8 cellular contexts compared by ENCODE assay signal in the genomic region with DNA sequence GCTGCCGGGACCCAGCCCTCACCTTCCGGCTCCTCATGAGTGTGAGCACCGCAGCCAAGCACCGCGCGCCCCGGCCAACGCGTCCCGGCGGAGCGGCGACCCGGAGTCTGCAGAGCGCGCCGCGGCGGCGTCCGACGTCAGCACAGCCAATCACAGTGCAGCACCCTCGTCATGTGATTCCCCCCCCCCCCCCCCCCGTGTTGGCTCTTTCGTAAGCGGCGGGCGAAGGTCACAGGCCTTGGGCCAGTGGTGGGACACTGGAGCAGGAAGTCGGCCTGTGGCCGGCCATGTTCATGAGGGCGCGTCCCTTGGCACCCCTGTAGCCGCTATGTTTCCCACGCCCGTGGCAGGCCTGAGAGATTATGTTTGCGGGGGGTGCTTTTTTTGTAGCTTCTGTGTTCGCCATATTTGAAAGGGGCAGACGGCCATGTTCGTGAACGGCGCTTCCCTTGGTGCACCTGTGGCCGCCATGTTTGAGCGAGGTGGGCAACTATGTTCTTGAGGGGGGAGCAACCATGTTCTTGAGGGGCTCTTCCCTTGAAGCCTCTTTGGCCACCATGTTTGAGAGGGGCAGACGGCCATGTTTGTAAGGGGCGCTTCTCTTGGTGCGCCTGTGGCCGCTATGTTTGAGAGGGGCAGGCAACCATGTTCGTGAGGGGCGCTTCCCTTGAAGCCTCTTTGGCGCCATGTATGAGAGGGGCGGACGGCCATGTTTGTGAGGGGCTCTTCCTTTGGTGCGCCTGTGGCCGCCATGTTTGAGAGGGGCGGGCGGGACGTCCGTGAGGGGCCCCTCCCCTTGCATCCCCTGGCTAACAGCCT. TPM values are rescaled to one million over a fixed set of nuclear protein-coding genes. Genes with fewer than 3 reads are reported as not detected.
A peak's percentile ranks its signal among the peaks of the same experiment; 100 is the strongest.
DNase-seq lines count a peak whose midpoint lies in the region; ATAC-seq, FAIRE-seq and TF ChIP-seq lines count a peak whose summit lies in the region.

A gene (minus strand): TSS at position 123 of the 819 bp plus-strand sequence. CDS start 86 bp downstream, at position 37.

- WGBS in HepG2 (ENCODE audit: low lambda C conversion rate): 0% methylated on average over 6 of the region's 58 CpGs

- CTCF ChIA-PET in HepG2 (lab: Yijun Ruan, JAX; ENCODE audit: low intra/inter-chr PET ratio, low total read pairs): no interaction called here

- TF ChIP-seq CTCF in HepG2 (CRISPR knock-in tag; IDR thresholded peaks at IDR 0.05): 0 out of 2 replicates have a peak, but pooled peaks have one; percentile 12

- H3K27me3 ChIP-seq in BLaER1 (no peaks in the 10 kb centered on the region), HepG2 (ENCODE audit: control insufficient read depth in 1 of 2, insufficient read depth in 2 of 2, low read length in 2 of 2) (no peaks in the 10 kb centered on the region; a peak in 1 of 5 replicates)

- peak; percentile 100 for DNase-seq in NCI-H82 (lab: John Stamatoyannopoulos, UW)
- peak; percentile 89 for DNase-seq in activated CD4-positive, alpha-beta T cell treated with anti-CD3 and anti-CD28 coated beads, Interleukin-2, amount 50 U/mL, for 48 hours
- peak; percentile 95 to 98 for DNase-seq in dermis microvascular lymphatic vessel endothelial cell (ENCODE audit: low read depth in 2 of 2)
- peak; percentile 97 for DNase-seq in HepG2 (ENCODE audit: low spot score)
- DNase-seq in stimulated activated CD4-positive, alpha-beta T cell treated with anti-CD3 and anti-CD28 coated beads, Interleukin-4, amount 100 ng/mL, for 1 hour: peak; percentile 91

- H3K36me3 ChIP-seq in BLaER1 (peaks cover 22% of the 10 kb centered on the region), HepG2 (replicated peaks in 1 of 2; ENCODE audit: control insufficient read depth in 1 of 2, insufficient read depth in 2 of 2, low read length in 2 of 2) (peaks cover 0 to 10% of the 10 kb centered on the region in 2 experiments; a peak in 2 of 5 replicates)

- H3K4me2 ChIP-seq in BLaER1 (peak within 1 kb of the TSS; percentile 97), HepG2 (ENCODE audit: low read depth, low read length) (peak within 1 kb of the TSS; percentile 85)

- peaks cover 47% of the 10 kb centered on the region for H3K79me2 ChIP-seq in HepG2 (ENCODE audit: insufficient read depth, low read length)

- H3K27ac ChIP-seq in BLaER1 (peak within 1 kb of the TSS; percentile 95), HepG2 (ENCODE audit: extremely low read length, insufficient read depth, low read length) (peak within 1 kb of the TSS; percentile 99)

- in situ Hi-C loops in HepG2 (cut with HindIII; ENCODE audit: extremely low pct_ligation_motif_present, low pct_unique_long_range_greater_than_20kb): loop anchor here (25.0 kb wide), 1 partner anchor 162 kb away; no protein-coding TSS in a partner anchor

- H4K20me1 ChIP-seq in BLaER1 (peaks cover 35% of the 10 kb centered on the region), HepG2 (ENCODE audit: insufficient read depth, low read length) (no peaks in the 10 kb centered on the region)

- peak within 1 kb of the TSS; percentile 93 for H3K9ac ChIP-seq in BLaER1
- peak within 1 kb of the TSS; percentile 95 for H3K9ac ChIP-seq in HepG2 (ENCODE audit: insufficient read depth, low read depth, low read length)

- no peak for TF ChIP-seq RAD21 in HepG2 (CRISPR knock-in tag; IDR thresholded peaks at IDR 0.05)

- peaks cover 11% of the 10 kb centered on the region for H3K9me3 ChIP-seq in BLaER1
- H3K9me3 ChIP-seq in HepG2 (ENCODE audit: low read length): peaks cover 4% of the 10 kb centered on the region; the same call in 1 of the 2 replicates

- peak; percentile 87 for FAIRE-seq in HepG2 (lab: Jason Lieb, UNC)

- intact Hi-C loops in HepG2 (cut with micrococcal nuclease; ENCODE audit: unreplicated experiment): loop anchor here (1.0 to 10.0 kb wide), 2 partner anchors 43 to 126 kb away; a partner anchor contains a TSS

- H2AFZ ChIP-seq in HepG2 (ENCODE audit: low read length): no peak within 1 kb of the TSS

- POLR2A ChIA-PET in HepG2 (lab: Yijun Ruan, JAX): interaction anchor here (0.7 to 1.7 kb wide), 4 partner anchors 10 to 129 kb away, joined by 3 to 10 read pairs (median 4); a partner anchor contains a TSS

- peak in 1 of 2 experiments; percentile 85; a peak in 2 of 4 replicates for TF ChIP-seq POLR2A in HepG2 (IDR thresholded peaks at IDR 0.05; ENCODE audit: insufficient read depth in 1 of 2, low read depth in 2 of 2, low read length in 2 of 2)

- BruUV-seq in HepG2 (replicated peaks; lab: Mats Ljungman, UMichigan): TSS peak; percentile 76

- H3K4me1 ChIP-seq in BLaER1: peaks cover 48% of the 10 kb centered on the region
- peaks cover 59% of the 10 kb centered on the region for H3K4me1 ChIP-seq in HepG2 (ENCODE audit: insufficient read depth, low read length)

- ATAC-seq in GM19328 (IDR thresholded peaks at IDR 0.05; ENCODE audit: unreplicated experiment): peak; percentile 68
- peak; percentile 59 for ATAC-seq in HG03520 (IDR thresholded peaks at IDR 0.05; ENCODE audit: unreplicated experiment)
- ATAC-seq in HepG2: peak; percentile 78

- H3K4me3 ChIP-seq in BLaER1: peak within 1 kb of the TSS; percentile 96
- peak within 1 kb of the TSS; percentile 85 to 97 (median 88) for H3K4me3 ChIP-seq in HepG2 (replicated peaks in 1 of 3; ENCODE audit: insufficient read depth in 1 of 3, low read depth in 2 of 3, low read length in 3 of 3)

- peak; percentile 12 to 27; a peak in 1 of 4 replicates for TF ChIP-seq EP300 in HepG2 (IDR thresholded peaks at IDR 0.05; ENCODE audit: low read depth in 2 of 2, low read length in 2 of 2)
- no peak for TF ChIP-seq EP300 in HepG2 (CRISPR knock-in tag; IDR thresholded peaks at IDR 0.05; ENCODE audit: borderline replicate concordance)

TF ChIP-seq in HepG2, 621 proteins besides CTCF, POLR2A, EP300 and RAD21 (continues in another document):
- TF ChIP-seq ZNF383 (CRISPR knock-in tag; IDR thresholded peaks at IDR 0.05; ENCODE audit: borderline replicate concordance) (peak; percentile 20; the same call in 1 of the 2 replicates), ZNF737 (CRISPR knock-in tag; IDR thresholded peaks at IDR 0.05; ENCODE audit: borderline replicate concordance) (peak; percentile 59; the same call in 1 of the 2 replicates), WIZ (CRISPR knock-in tag; IDR thresholded peaks at IDR 0.05) (0 out of 2 replicates have a peak, but pooled peaks have one; percentile 31), ZSCAN29 (CRISPR knock-in tag; conservative IDR thresholded peaks at IDR 0.05) (0 out of 2 replicates have a peak, but pooled peaks have one; percentile 15), SAFB2 (CRISPR knock-in tag; IDR thresholded peaks at IDR 0.05; ENCODE audit: borderline replicate concordance, low read depth) (0 out of 2 replicates have a peak, but pooled peaks have one; percentile 15)
- TF ChIP-seq, protein P1, sequence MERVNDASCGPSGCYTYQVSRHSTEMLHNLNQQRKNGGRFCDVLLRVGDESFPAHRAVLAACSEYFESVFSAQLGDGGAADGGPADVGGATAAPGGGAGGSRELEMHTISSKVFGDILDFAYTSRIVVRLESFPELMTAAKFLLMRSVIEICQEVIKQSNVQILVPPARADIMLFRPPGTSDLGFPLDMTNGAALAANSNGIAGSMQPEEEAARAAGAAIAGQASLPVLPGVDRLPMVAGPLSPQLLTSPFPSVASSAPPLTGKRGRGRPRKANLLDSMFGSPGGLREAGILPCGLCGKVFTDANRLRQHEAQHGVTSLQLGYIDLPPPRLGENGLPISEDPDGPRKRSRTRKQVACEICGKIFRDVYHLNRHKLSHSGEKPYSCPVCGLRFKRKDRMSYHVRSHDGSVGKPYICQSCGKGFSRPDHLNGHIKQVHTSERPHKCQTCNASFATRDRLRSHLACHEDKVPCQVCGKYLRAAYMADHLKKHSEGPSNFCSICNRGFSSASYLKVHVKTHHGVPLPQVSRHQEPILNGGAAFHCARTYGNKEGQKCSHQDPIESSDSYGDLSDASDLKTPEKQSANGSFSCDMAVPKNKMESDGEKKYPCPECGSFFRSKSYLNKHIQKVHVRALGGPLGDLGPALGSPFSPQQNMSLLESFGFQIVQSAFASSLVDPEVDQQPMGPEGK (CRISPR knock-in tag; IDR thresholded peaks at IDR 0.05): peak; percentile 97
- TF ChIP-seq, protein P2, sequence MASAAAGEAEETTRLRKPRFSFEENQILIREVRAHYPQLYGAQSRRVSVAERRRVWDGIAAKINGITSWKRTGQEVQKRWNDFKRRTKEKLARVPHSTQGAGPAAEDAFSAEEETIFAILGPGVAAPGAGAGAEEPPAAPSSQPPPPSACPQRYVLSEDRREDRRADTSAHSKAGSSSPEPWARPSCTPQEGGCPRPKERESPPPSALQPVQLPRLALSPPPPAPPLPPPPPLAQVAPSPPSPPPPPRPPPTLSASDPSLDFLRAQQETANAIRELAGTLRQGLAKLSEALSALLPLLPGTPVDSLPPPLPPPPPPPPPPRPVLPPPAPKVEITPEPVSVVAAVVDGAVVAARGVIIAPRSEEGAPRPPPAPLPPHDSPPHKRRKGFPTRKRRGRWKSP (CRISPR knock-in tag; IDR thresholded peaks at IDR 0.05): peak; percentile 79; the same call in 1 of the 2 replicates

RNA-seq across cellular contexts. Expression of the gene that starts here (rescaled TPM):
- total RNA-seq in dermis microvascular lymphatic vessel endothelial cell (21.4 and 30.2 TPM in 2 replicates), HepG2 (2016; rRNA removed; fragmentation: Illumina TruSeq; extraction: Trizol) (31.4 and 43.4 TPM in 2 replicates)
- total RNA-seq in HepG2 (2016; cell fraction: cytosol; rRNA removed; fragmentation: Illumina TruSeq; extraction: Trizol; ENCODE audit: low read depth): 9.1 and 10.6 TPM in 2 replicates
- total RNA-seq in HepG2 (2016; cell fraction: insoluble cytoplasmic fraction; rRNA removed; fragmentation: Illumina TruSeq; extraction: Trizol): 30.8 and 45.5 TPM in 2 replicates
- total RNA-seq in HepG2 (2016; cell fraction: membrane; rRNA removed; fragmentation: Illumina TruSeq; extraction: Trizol): 23.1 and 25.3 TPM in 2 replicates
- 12.4 and 14.4 TPM in 2 replicates for total RNA-seq in HepG2 (2016; cell fraction: nucleus; rRNA removed; fragmentation: Illumina TruSeq; extraction: Trizol)
- 18.7 and 21.6 TPM in 2 replicates for polyA plus RNA-seq in HepG2 (2011; rRNA removed)
- polyA plus RNA-seq in HepG2 (2011; cell fraction: cytosol; rRNA removed): 19.8 and 22.2 TPM in 2 replicates
- 12.8 and 14.0 TPM in 2 replicates for polyA plus RNA-seq in HepG2 (2011; cell fraction: nucleus; rRNA removed)
- polyA plus RNA-seq in HepG2 (2012): 13.3 and 16.8 TPM in 2 replicates
- 4.2 and 5.1 TPM in 2 replicates for polyA plus RNA-seq in HepG2 (2016; cell fraction: cytosol; fragmentation: Illumina TruSeq; extraction: Trizol; ENCODE audit: low read depth)
- 37.9 and 38.1 TPM in 2 replicates for polyA plus RNA-seq in HepG2 (2016; cell fraction: insoluble cytoplasmic fraction; fragmentation: Illumina TruSeq; extraction: Trizol; ENCODE audit: low read depth)
- polyA plus RNA-seq in HepG2 (2016; cell fraction: membrane; fragmentation: Illumina TruSeq; extraction: Trizol; ENCODE audit: low read depth): 11.1 and 13.7 TPM in 2 replicates
- 24.6 and 27.6 TPM in 2 replicates for polyA plus RNA-seq in HepG2 (2016; cell fraction: nucleus; fragmentation: Illumina TruSeq; extraction: Trizol; ENCODE audit: insufficient read depth, low read depth)
- 23.0 and 28.7 TPM in 2 replicates for polyA minus RNA-seq in HepG2 (2011; rRNA and poly(A)+ RNA removed; ENCODE audit: low replicate concordance)
- 11.2 and 12.0 TPM in 2 replicates for polyA minus RNA-seq in HepG2 (2011; cell fraction: cytosol; rRNA and poly(A)+ RNA removed)
- 6.7 and 8.5 TPM in 2 replicates for polyA minus RNA-seq in HepG2 (2011; cell fraction: nucleus; rRNA and poly(A)+ RNA removed)

Comparison
In these comparisons a context has a peak if more than half of its experiments do, and no peak if none do; other contexts are left out.
1. Peak in every context shown above with its lines: DNase-seq, ATAC-seq, H3K4me3 ChIP-seq and H3K27ac ChIP-seq.